ENCODE assay signal across 19 cellular contexts in the genomic region with DNA sequence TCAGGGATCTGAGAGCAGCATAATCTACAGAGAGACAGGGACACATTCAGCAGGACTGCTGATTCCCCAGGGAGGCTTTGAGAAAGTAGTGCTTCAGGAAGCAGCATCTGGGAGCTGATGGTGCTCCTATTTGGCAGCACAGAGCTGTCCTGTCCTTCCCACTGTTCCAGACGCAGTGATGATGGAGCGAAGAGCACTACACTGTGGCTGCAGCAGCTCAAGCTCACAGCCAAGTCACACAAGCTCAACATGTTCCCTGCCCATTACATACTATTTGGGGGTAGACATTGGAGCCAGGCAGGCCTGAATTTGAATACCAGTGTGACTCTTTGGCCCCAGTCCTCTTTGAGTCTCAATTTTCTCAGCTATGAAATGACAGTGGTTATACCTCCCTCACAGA. TPM values are rescaled to one million over a fixed set of nuclear protein-coding genes. Genes with fewer than 3 reads are reported as not detected.
DNase-seq lines count a peak whose midpoint lies in the region; ATAC-seq and TF ChIP-seq lines count a peak whose summit lies in the region.
"Had no signal": no experiment of that assay in that cellular context is flagged by ENCODE, and none has a peak within 500 bp of the region (broad histone marks: within the 10 kb centered on the region; RNA-seq: fewer than 3 reads in every experiment).

No MANE protein-coding gene starts in this region.

- no peak for DNase-seq in activated CD4-positive, alpha-beta T cell treated with anti-CD3 and anti-CD28 coated beads for 36 hours
- no peak for DNase-seq in activated CD4-positive, alpha-beta T cell treated with anti-CD3 and anti-CD28 coated beads for 4 hours
- DNase-seq in natural killer cell treated with Interleukin-12 subunit alpha and Interleukin-12 subunit beta and Interleukin-15 and Interleukin-18, amount 100 ng/mL, for 72 hours (ENCODE audit: low spot score), result no peak
- DNase-seq in natural killer cell, result no peak
- DNase-seq in activated T-helper 2 cell treated with anti-CD3 and anti-CD28 coated beads, Interferon-gamma antibody, Interleukin-2, Interleukin-4, amounts not matched to agents 10 μg/mL and 5 μg/mL and 100 μg/mL, durations not matched to agents 14 hours and 24 hours and 36 hours (ENCODE audit: low spot score), result no peak
- no peak for DNase-seq in SIG-M5 treated with dmso at 0.1 percent for 504 hours (lab: John Stamatoyannopoulos, UW; ENCODE audit: unreplicated experiment)
- DNase-seq in globus pallidus (ENCODE audit: low spot score), result no peak
- DNase-seq: Caco-2, DMS153, EL, KG1, NCI-H1436 treated with DMSO at 0.1 percent for 48 hours, NCI-H2029 treated with DMSO at 0.1 percent for 48 hours, NCI-H2171 treated with DMSO at 0.1 percent for 48 hours, NCI-H774, SHP77 had no signal

- ATAC-seq in activated CD4-positive, alpha-beta T cell treated with anti-CD3 and anti-CD28 coated beads for 36 hours, result no peak
- ATAC-seq in natural killer cell treated with Interleukin-12 subunit alpha and Interleukin-12 subunit beta and Interleukin-15 and Interleukin-18, amount 100 ng/mL, for 72 hours, result no peak
- ATAC-seq in natural killer cell (no peak), HG03521 (IDR thresholded peaks at IDR 0.05; ENCODE audit: unreplicated experiment) (no peak)
- ATAC-seq: GM23338, HCT116 had no signal

- H3K9me3 Mint-ChIP-seq in activated CD4-positive, alpha-beta T cell treated with anti-CD3 and anti-CD28 coated beads for 36 hours (ENCODE audit: low read depth), result no peaks in the 10 kb centered on the region
- H3K9me3 Mint-ChIP-seq in natural killer cell treated with Interleukin-12 subunit alpha and Interleukin-12 subunit beta and Interleukin-15 and Interleukin-18, amount 100 ng/mL, for 72 hours, result peaks cover 3% of the 10 kb centered on the region
- H3K9me3 Mint-ChIP-seq in natural killer cell, result no peaks in the 10 kb centered on the region
- H3K9me3 Mint-ChIP-seq in activated T-helper 2 cell treated with anti-CD3 and anti-CD28 coated beads, Interferon-gamma antibody, Interleukin-2, Interleukin-4, amounts not matched to agents 10 μg/mL and 5 μg/mL and 100 μg/mL, durations not matched to agents 14 hours and 24 hours and 36 hours, result peaks cover 19% of the 10 kb centered on the region
- H3K9me3 Mint-ChIP-seq: GM23338 had no signal

- H3K4me3 Mint-ChIP-seq in activated CD4-positive, alpha-beta T cell treated with anti-CD3 and anti-CD28 coated beads for 36 hours, result no peak overlapping the region
- H3K4me3 Mint-ChIP-seq in natural killer cell treated with Interleukin-12 subunit alpha and Interleukin-12 subunit beta and Interleukin-15 and Interleukin-18, amount 100 ng/mL, for 72 hours, result no peak overlapping the region
- no peak overlapping the region for H3K4me3 Mint-ChIP-seq in natural killer cell
- H3K4me3 Mint-ChIP-seq in activated T-helper 2 cell treated with anti-CD3 and anti-CD28 coated beads, Interferon-gamma antibody, Interleukin-2, Interleukin-4, amounts not matched to agents 10 μg/mL and 5 μg/mL and 100 μg/mL, durations not matched to agents 14 hours and 24 hours and 36 hours (ENCODE audit: low read depth), result no peak overlapping the region
- H3K4me3 Mint-ChIP-seq: GM23338 had no signal

- H3K27me3 Mint-ChIP-seq in activated CD4-positive, alpha-beta T cell treated with anti-CD3 and anti-CD28 coated beads for 36 hours, result no peaks in the 10 kb centered on the region
- no peaks in the 10 kb centered on the region for H3K27me3 Mint-ChIP-seq in natural killer cell treated with Interleukin-12 subunit alpha and Interleukin-12 subunit beta and Interleukin-15 and Interleukin-18, amount 100 ng/mL, for 72 hours
- H3K27me3 Mint-ChIP-seq in natural killer cell (ENCODE audit: low read depth in 2 of 2), result no peaks in the 10 kb centered on the region
- H3K27me3 Mint-ChIP-seq in activated T-helper 2 cell treated with anti-CD3 and anti-CD28 coated beads, Interferon-gamma antibody, Interleukin-2, Interleukin-4, amounts not matched to agents 10 μg/mL and 5 μg/mL and 100 μg/mL, durations not matched to agents 14 hours and 24 hours and 36 hours (ENCODE audit: low read depth), result no peaks in the 10 kb centered on the region

- no peak for TF ChIP-seq CTCF in natural killer cell (IDR thresholded peaks at IDR 0.05)

- CTCF ChIA-PET in activated CD4-positive, alpha-beta T cell treated with anti-CD3 and anti-CD28 coated beads for 36 hours (lab: Charles Lee), result interaction anchor here (0.5 to 4.3 kb wide), 4 partner anchors 16 to 83 kb away, joined by 3 to 51 read pairs (median 16); a partner anchor contains a TSS

- POLR2A ChIA-PET in activated CD4-positive, alpha-beta T cell treated with anti-CD3 and anti-CD28 coated beads for 36 hours (lab: Charles Lee), result no interaction called here

- H3K27ac Mint-ChIP-seq in activated CD4-positive, alpha-beta T cell treated with anti-CD3 and anti-CD28 coated beads for 36 hours, result peak overlapping the region; percentile 33
- peak overlapping the region; percentile 86 to 90 for H3K27ac Mint-ChIP-seq in natural killer cell treated with Interleukin-12 subunit alpha and Interleukin-12 subunit beta and Interleukin-15 and Interleukin-18, amount 100 ng/mL, for 72 hours
- no peak overlapping the region for H3K27ac Mint-ChIP-seq in natural killer cell
- H3K27ac Mint-ChIP-seq in activated T-helper 2 cell treated with anti-CD3 and anti-CD28 coated beads, Interferon-gamma antibody, Interleukin-2, Interleukin-4, amounts not matched to agents 10 μg/mL and 5 μg/mL and 100 μg/mL, durations not matched to agents 14 hours and 24 hours and 36 hours, result peak overlapping the region; percentile 85
- H3K27ac Mint-ChIP-seq: GM23338 had no signal

- H3K36me3 Mint-ChIP-seq in activated CD4-positive, alpha-beta T cell treated with anti-CD3 and anti-CD28 coated beads for 36 hours (ENCODE audit: low read depth), result no peaks in the 10 kb centered on the region
- H3K36me3 Mint-ChIP-seq in natural killer cell treated with Interleukin-12 subunit alpha and Interleukin-12 subunit beta and Interleukin-15 and Interleukin-18, amount 100 ng/mL, for 72 hours, result peaks cover 11% of the 10 kb centered on the region
- no peaks in the 10 kb centered on the region for H3K36me3 Mint-ChIP-seq in natural killer cell
- H3K36me3 Mint-ChIP-seq in activated T-helper 2 cell treated with anti-CD3 and anti-CD28 coated beads, Interferon-gamma antibody, Interleukin-2, Interleukin-4, amounts not matched to agents 10 μg/mL and 5 μg/mL and 100 μg/mL, durations not matched to agents 14 hours and 24 hours and 36 hours (ENCODE audit: low read depth), result peaks cover 19% of the 10 kb centered on the region

- intact Hi-C loops in activated CD4-positive, alpha-beta T cell treated with anti-CD3 and anti-CD28 coated beads for 36 hours (cut with DNase I, micrococcal nuclease), result no loop called here
- intact Hi-C loops in natural killer cell (cut with micrococcal nuclease), result no loop called here
- intact Hi-C loops in activated T-helper 2 cell treated with anti-CD3 and anti-CD28 coated beads, Interferon-gamma antibody, Interleukin-2, Interleukin-4, amounts not matched to agents 10 μg/mL and 5 μg/mL and 100 μg/mL, durations not matched to agents 14 hours and 24 hours and 36 hours (cut with micrococcal nuclease), result loop anchor here (5.0 to 10.0 kb wide), 2 partner anchors 477 to 1066 kb away; no protein-coding TSS in a partner anchor

- H3K4me1 Mint-ChIP-seq in activated CD4-positive, alpha-beta T cell treated with anti-CD3 and anti-CD28 coated beads for 36 hours, result peaks cover 60% of the 10 kb centered on the region
- H3K4me1 Mint-ChIP-seq in natural killer cell treated with Interleukin-12 subunit alpha and Interleukin-12 subunit beta and Interleukin-15 and Interleukin-18, amount 100 ng/mL, for 72 hours (ENCODE audit: low read depth in 2 of 2), result peaks cover 49 to 64% of the 10 kb centered on the region in 2 donors
- peaks cover 42 to 46% of the 10 kb centered on the region in 2 donors for H3K4me1 Mint-ChIP-seq in natural killer cell
- H3K4me1 Mint-ChIP-seq in activated T-helper 2 cell treated with anti-CD3 and anti-CD28 coated beads, Interferon-gamma antibody, Interleukin-2, Interleukin-4, amounts not matched to agents 10 μg/mL and 5 μg/mL and 100 μg/mL, durations not matched to agents 14 hours and 24 hours and 36 hours (ENCODE audit: low read depth), result peaks cover 64% of the 10 kb centered on the region
- H3K4me1 Mint-ChIP-seq: GM23338 had no signal

RNA-seq across cellular contexts. Expression of a gene that starts 15.2 kb away (rescaled TPM):
- total RNA-seq in activated CD4-positive, alpha-beta T cell treated with anti-CD3 and anti-CD28 coated beads for 36 hours, result 10 to 100 TPM; 56.0 to 57.8 TPM
- 10 to 100 TPM; 19.9 to 50.0 TPM for total RNA-seq in natural killer cell treated with Interleukin-12 subunit alpha and Interleukin-12 subunit beta and Interleukin-15 and Interleukin-18, amount 100 ng/mL, for 72 hours
- 10 to 100 TPM in 2 of 3 donors, 1 to 10 TPM in 1; 4.0 to 12.4 (median 11.0) TPM for total RNA-seq in natural killer cell
- 42.1 and 43.0 TPM in 2 replicates for total RNA-seq in activated T-helper 2 cell treated with anti-CD3 and anti-CD28 coated beads, Interferon-gamma antibody, Interleukin-2, Interleukin-4, amounts not matched to agents 10 μg/mL and 5 μg/mL and 100 μg/mL, durations not matched to agents 14 hours and 24 hours and 36 hours

RNA-seq across cellular contexts. Expression of a gene that starts 48.0 kb away (rescaled TPM):
- 10 to 100 TPM; 53.5 to 59.8 TPM for total RNA-seq in activated CD4-positive, alpha-beta T cell treated with anti-CD3 and anti-CD28 coated beads for 36 hours
- total RNA-seq in natural killer cell treated with Interleukin-12 subunit alpha and Interleukin-12 subunit beta and Interleukin-15 and Interleukin-18, amount 100 ng/mL, for 72 hours, result 10 to 100 TPM; 54.5 to 88.4 TPM
- 10 to 100 TPM in 1 of 3 donors, 1 to 10 TPM in 2; 7.3 to 18.4 (median 8.8) TPM for total RNA-seq in natural killer cell
- 65.7 and 67.7 TPM in 2 replicates for total RNA-seq in activated T-helper 2 cell treated with anti-CD3 and anti-CD28 coated beads, Interferon-gamma antibody, Interleukin-2, Interleukin-4, amounts not matched to agents 10 μg/mL and 5 μg/mL and 100 μg/mL, durations not matched to agents 14 hours and 24 hours and 36 hours

Comparison
In these comparisons a context has a peak if more than half of its experiments do, and no peak if none do; other contexts are left out.
1. H3K27ac Mint-ChIP-seq: peak in activated CD4-positive, alpha-beta T cell treated with anti-CD3 and anti-CD28 coated beads for 36 hours (single experiment), natural killer cell treated with Interleukin-12 subunit alpha and Interleukin-12 subunit beta and Interleukin-15 and Interleukin-18, amount 100 ng/mL, for 72 hours (2 of 2) and activated T-helper 2 cell treated with anti-CD3 and anti-CD28 coated beads, Interferon-gamma antibody, Interleukin-2, Interleukin-4, amounts not matched to agents 10 μg/mL and 5 μg/mL and 100 μg/mL, durations not matched to agents 14 hours and 24 hours and 36 hours (single experiment); none in natural killer cell (0 of 2).